ENCODE assay signal across 13 cellular contexts in the genomic region with DNA sequence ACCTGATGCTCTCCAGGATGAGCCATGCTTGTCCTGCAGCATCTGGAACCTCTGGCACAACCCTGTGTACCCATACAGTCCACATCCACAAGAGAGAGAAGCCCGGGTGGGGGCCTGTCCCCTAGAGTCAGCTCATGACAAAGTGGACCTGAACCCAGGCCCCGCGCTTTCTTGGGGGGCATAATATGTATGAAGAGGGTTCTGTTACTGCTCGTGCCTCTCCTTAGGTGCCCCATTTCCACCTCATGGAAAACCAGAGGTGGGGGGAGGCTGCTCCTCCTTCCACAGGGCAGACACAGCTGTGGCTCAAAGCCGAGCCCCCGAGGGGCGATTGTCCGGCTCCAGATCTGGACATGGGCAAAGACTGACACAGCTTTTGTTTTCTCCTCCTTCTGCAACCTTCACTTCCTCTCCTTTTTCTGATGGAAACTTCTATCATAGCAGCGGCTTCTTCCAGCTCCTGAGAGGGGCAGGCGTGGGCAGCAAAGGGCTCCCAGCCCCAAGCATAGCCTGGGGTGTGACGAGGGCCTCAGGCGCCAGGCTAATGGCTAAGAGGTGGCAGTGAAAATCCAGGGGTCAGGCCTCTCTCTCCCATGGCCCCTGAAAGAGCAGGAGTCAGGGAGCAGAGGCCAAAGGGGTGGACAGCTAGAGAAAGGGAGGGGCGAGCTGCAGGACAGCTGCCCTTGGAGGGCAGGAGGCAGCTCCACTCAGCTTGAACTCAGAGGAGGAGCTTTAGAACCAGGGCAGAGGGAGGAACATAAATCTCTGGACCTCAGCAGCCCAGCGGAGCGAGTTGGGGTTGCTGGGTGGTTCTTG.
DNase-seq lines count a peak whose midpoint lies in the region; ATAC-seq and TF ChIP-seq lines count a peak whose summit lies in the region.
"Had no signal": no experiment of that assay in that cellular context is flagged by ENCODE, and none has a peak within 500 bp of the region (broad histone marks: within the 10 kb centered on the region; RNA-seq: fewer than 3 reads in every experiment).

No MANE protein-coding gene starts in this region.

- H2AFZ ChIP-seq in osteoblast (ENCODE audit: low read length) = peak overlapping the region; percentile 41

- H3K4me1 ChIP-seq in ascending aorta (peaks cover 23 to 54% of the 10 kb centered on the region in 2 donors), left ventricle myocardium inferior (peaks cover 71% of the 10 kb centered on the region), osteoblast (ENCODE audit: insufficient read depth, low read length) (peaks cover 35% of the 10 kb centered on the region), upper lobe of left lung (peaks cover 45 to 50% (median 47%) of the 10 kb centered on the region in 4 donors), BE2C (peaks cover 43% of the 10 kb centered on the region)

- H3K9me3 ChIP-seq in ascending aorta (no peaks in the 10 kb centered on the region), left ventricle myocardium inferior (replicated peaks) (no peaks in the 10 kb centered on the region), osteoblast (ENCODE audit: low read depth, low read length) (no peaks in the 10 kb centered on the region), upper lobe of left lung (no peaks in the 10 kb centered on the region), BE2C (no peaks in the 10 kb centered on the region)

- H3K36me3 ChIP-seq in ascending aorta = no peaks in the 10 kb centered on the region
- H3K36me3 ChIP-seq in left ventricle myocardium inferior = no peaks in the 10 kb centered on the region
- no peaks in the 10 kb centered on the region for H3K36me3 ChIP-seq in osteoblast (ENCODE audit: insufficient read depth, low read length)
- H3K36me3 ChIP-seq in upper lobe of left lung = no peaks in the 10 kb centered on the region
- H3K36me3 ChIP-seq in BE2C = no peaks in the 10 kb centered on the region

- no peak for DNase-seq in ascending aorta (ENCODE audit: low spot score in 2 of 2)
- no peak for DNase-seq in left ventricle myocardium inferior
- peak; percentile 78 for DNase-seq in osteoblast (ENCODE audit: insufficient read length, low spot score, missing footprints)
- no peak for DNase-seq in upper lobe of left lung
- no peak for DNase-seq in NCI-H510A (lab: John Stamatoyannopoulos, UW)
- no peak for DNase-seq in BE2C
- DNase-seq: activated T-cell treated with anti-CD3 and anti-CD28 coated beads, Interleukin-2, amount 50 U/mL, for 4 hours; NCI-H2171 treated with DMSO at 0.1 percent for 48 hours; RPMI8226 had no signal

- no peaks in the 10 kb centered on the region for H3K79me2 ChIP-seq in osteoblast (ENCODE audit: insufficient read depth, low read length)

- no peak overlapping the region for H3K4me2 ChIP-seq in osteoblast (ENCODE audit: insufficient read depth, low read length)
- H3K4me2 ChIP-seq: smooth muscle cell had no signal

- no peak for TF ChIP-seq POLR2A in upper lobe of left lung (IDR thresholded peaks at IDR 0.05)

- H3K27me3 ChIP-seq in ascending aorta (no peaks in the 10 kb centered on the region), left ventricle myocardium inferior (ENCODE audit: low read depth) (no peaks in the 10 kb centered on the region), osteoblast (ENCODE audit: insufficient read depth, low read length) (no peaks in the 10 kb centered on the region), upper lobe of left lung (no peaks in the 10 kb centered on the region), BE2C (no peaks in the 10 kb centered on the region)

- 87 to 89% methylated on average over 13 to 15 of the region's 15 CpGs for WGBS in upper lobe of left lung, 2 donors

- H3K4me3 ChIP-seq in ascending aorta = no peak overlapping the region
- H3K4me3 ChIP-seq in left ventricle myocardium inferior = no peak overlapping the region
- no peak overlapping the region for H3K4me3 ChIP-seq in osteoblast (ENCODE audit: insufficient read depth, low read length)
- H3K4me3 ChIP-seq in upper lobe of left lung = no peak overlapping the region
- no peak overlapping the region for H3K4me3 ChIP-seq in BE2C (ENCODE audit: low read depth, low read length)
- H3K4me3 ChIP-seq: lung, smooth muscle cell had no signal

- ATAC-seq in upper lobe of left lung (ENCODE audit: low FRiP score in 2 of 2) = peak in 1 of 2 donors; percentile 31
- ATAC-seq in HG02678 (IDR thresholded peaks at IDR 0.05; ENCODE audit: unreplicated experiment) = no peak
- ATAC-seq in HG02970 (IDR thresholded peaks at IDR 0.05; ENCODE audit: low FRiP score, unreplicated experiment) = no peak
- ATAC-seq: activated T-cell treated with anti-CD3 and anti-CD28 coated beads, Interleukin-2, amount 50 U/mL, for 4 hours had no signal

- H3K27ac ChIP-seq in ascending aorta = peak overlapping the region; percentile 57 to 67
- H3K27ac ChIP-seq in left ventricle myocardium inferior (replicated peaks) = peak overlapping the region; percentile 83
- no peak overlapping the region for H3K27ac ChIP-seq in osteoblast (ENCODE audit: low read depth, low read length)
- H3K27ac ChIP-seq in upper lobe of left lung = peak overlapping the region; percentile 45 to 72 (median 66)

- TF ChIP-seq EP300 in upper lobe of left lung (IDR thresholded peaks at IDR 0.05) = no peak

- intact Hi-C loops in ascending aorta (cut with DNase I) = no loop called here
- intact Hi-C loops in left ventricle myocardium inferior (cut with micrococcal nuclease) = no loop called here

- H4K20me1 ChIP-seq in osteoblast (ENCODE audit: insufficient read depth, low read length) = no peaks in the 10 kb centered on the region

- TF ChIP-seq CTCF in ascending aorta (IDR thresholded peaks at IDR 0.05) (no peak), left ventricle myocardium inferior (IDR thresholded peaks at IDR 0.05; ENCODE audit: borderline replicate concordance) (no peak), osteoblast (IDR thresholded peaks at IDR 0.05; ENCODE audit: extremely low read depth, low read depth, low read length) (no peak), upper lobe of left lung (IDR thresholded peaks at IDR 0.05) (no peak), BE2C (IDR thresholded peaks at IDR 0.05; ENCODE audit: low read depth, low read length) (no peak)
